ENCODE assay signal across 11 cellular contexts in genomic region chr20:10524034-10524476, GRCh38.
DNase-seq lines count a peak whose midpoint lies in the region; ATAC-seq and TF ChIP-seq lines count a peak whose summit lies in the region.
"Had no signal": no experiment of that assay in that cellular context is flagged by ENCODE, and none has a peak within 500 bp of the region (broad histone marks: within the 10 kb centered on the region; RNA-seq: fewer than 3 reads in every experiment).

No MANE protein-coding gene starts in this region.

- peak overlapping the region; percentile 59 to 76 (median 72) for H3K27ac ChIP-seq in esophagus squamous epithelium
- H3K27ac ChIP-seq in muscle layer of duodenum (ENCODE audit: low read length), result peak overlapping the region; percentile 57

- no peak for TF ChIP-seq POLR2A in esophagus squamous epithelium (IDR thresholded peaks at IDR 0.05)
- TF ChIP-seq POLR2A in GM18505 (IDR thresholded peaks at IDR 0.05; ENCODE audit: borderline replicate concordance, extremely low read depth, insufficient read depth, insufficient read length), result no peak

- TF ChIP-seq CTCF in esophagus squamous epithelium (IDR thresholded peaks at IDR 0.05), result no peak

- no peaks in the 10 kb centered on the region for H3K36me3 ChIP-seq in esophagus squamous epithelium
- H3K36me3 ChIP-seq in muscle layer of duodenum (ENCODE audit: control insufficient read depth in 1 of 2, insufficient read depth in 2 of 2, low read length in 2 of 2), result no peaks in the 10 kb centered on the region

- H3K27me3 ChIP-seq in esophagus squamous epithelium, result no peaks in the 10 kb centered on the region
- no peaks in the 10 kb centered on the region for H3K27me3 ChIP-seq in muscle layer of duodenum (ENCODE audit: low read depth, low read length)

- peaks cover 19 to 41% (median 26%) of the 10 kb centered on the region in 3 donors for H3K4me1 ChIP-seq in esophagus squamous epithelium
- H3K4me1 ChIP-seq in muscle layer of duodenum (ENCODE audit: control insufficient read depth in 1 of 2, insufficient read depth in 2 of 2, low read length in 2 of 2), result peaks cover 7 to 14% of the 10 kb centered on the region in 2 donors

- 53 to 61% methylated on average over 6 to 7 of the region's 10 CpGs for WGBS in esophagus squamous epithelium, 2 donors

- no peak for ATAC-seq in GM18505 (IDR thresholded peaks at IDR 0.05; ENCODE audit: unreplicated experiment)
- ATAC-seq in GM21723 (IDR thresholded peaks at IDR 0.05; ENCODE audit: unreplicated experiment), result no peak

- H3K4me3 ChIP-seq in esophagus squamous epithelium (no peak overlapping the region), muscle layer of duodenum (ENCODE audit: low read depth in 1 of 2, low read length in 2 of 2) (no peak overlapping the region)

- intact Hi-C loops in esophagus squamous epithelium (cut with DNase I), result no loop called here

- DNase-seq in NCI-H2081 (lab: John Stamatoyannopoulos, UW) (peak; percentile 37 to 69), NCI-H2081 treated with DMSO at 0.1 percent for 48 hours (lab: John Stamatoyannopoulos, UW) (no peak), esophagus squamous epithelium (lab: John Stamatoyannopoulos, UW) (no peak), NCI-H82 treated with DMSO at 0.1 percent for 48 hours (lab: John Stamatoyannopoulos, UW; ENCODE audit: unreplicated experiment) (no peak)
- DNase-seq in stimulated activated CD4-positive, alpha-beta T cell treated with anti-CD3 and anti-CD28 coated beads, Interleukin-2, amount 100 ng/mL, for 48 hours, result no peak
- DNase-seq: ACHN, cortex of kidney, occipital lobe had no signal

- no peaks in the 10 kb centered on the region for H3K9me3 ChIP-seq in esophagus squamous epithelium
- no peaks in the 10 kb centered on the region for H3K9me3 ChIP-seq in muscle layer of duodenum (ENCODE audit: control insufficient read depth in 1 of 2, low read length in 2 of 2)

Comparison
In these comparisons a context has a peak if more than half of its experiments do, and no peak if none do; other contexts are left out.
1. DNase-seq: peak in NCI-H2081 (2 of 2); none in NCI-H2081 treated with DMSO at 0.1 percent for 48 hours (single experiment), esophagus squamous epithelium (single experiment), stimulated activated CD4-positive, alpha-beta T cell treated with anti-CD3 and anti-CD28 coated beads, Interleukin-2, amount 100 ng/mL, for 48 hours (0 of 2) and NCI-H82 treated with DMSO at 0.1 percent for 48 hours (single experiment).